ENCODE assay signal across 13 cellular contexts in genomic region chr17:42181851-42182207, GRCh38. TPM values are rescaled to one million over a fixed set of nuclear protein-coding genes. Genes with fewer than 3 reads are reported as not detected.
DNase-seq lines count a peak whose midpoint lies in the region; ATAC-seq, FAIRE-seq and TF ChIP-seq lines count a peak whose summit lies in the region.
"Had no signal": no experiment of that assay in that cellular context is flagged by ENCODE, and none has a peak within 500 bp of the region (broad histone marks: within the 10 kb centered on the region; RNA-seq: fewer than 3 reads in every experiment).

No MANE protein-coding gene starts in this region.

- no peaks in the 10 kb centered on the region for H3K9me3 ChIP-seq in CD4-positive, CD25-positive, alpha-beta regulatory T cell (ENCODE audit: control insufficient read depth in 2 of 2, low read length in 2 of 2)
- H3K9me3 ChIP-seq in K562 (replicated peaks; ENCODE audit: control insufficient read depth, insufficient read depth, low read depth, low read length) = no peaks in the 10 kb centered on the region
- H3K9me3 ChIP-seq in effector memory CD4-positive, alpha-beta T cell (ENCODE audit: control insufficient read depth, low read length) = no peaks in the 10 kb centered on the region
- H3K9me3 ChIP-seq: breast epithelium had no signal

- peak overlapping the region; percentile 57 for H3K4me3 ChIP-seq in CD4-positive, CD25-positive, alpha-beta regulatory T cell (ENCODE audit: low read depth, low read length)
- H3K4me3 ChIP-seq in KMS-11 (IDR thresholded peaks at IDR 0.05; ENCODE audit: insufficient read depth, low read depth, low read length) = no peak overlapping the region
- H3K4me3 ChIP-seq in K562 = no peak overlapping the region
- no peak overlapping the region for H3K4me3 ChIP-seq in effector memory CD4-positive, alpha-beta T cell (ENCODE audit: insufficient read depth, low read depth, low read length, poor library complexity, severe bottlenecking)

- ATAC-seq in CD4-positive, CD25-positive, alpha-beta regulatory T cell (ENCODE audit: low read depth in 2 of 2) = no peak
- no peak for ATAC-seq in K562

- DNase-seq in CD4-positive, CD25-positive, alpha-beta regulatory T cell = no peak
- no peak for DNase-seq in K562 (ENCODE audit: extremely low read depth in 1 of 4, low spot score in 3 of 4)
- DNase-seq in iPS-NIHi11 (ENCODE audit: low spot score) = no peak
- no peak for DNase-seq in NCI-H1105 treated with DMSO at 0.1 percent for 48 hours (lab: John Stamatoyannopoulos, UW)
- no peak for DNase-seq in effector memory CD4-positive, alpha-beta T cell

- BruUV-seq in K562 (replicated peaks; lab: Mats Ljungman, UMichigan) = no TSS peak

- FAIRE-seq in K562 (lab: Jason Lieb, UNC) = no peak

- no peak for TF ChIP-seq EP300 in K562 (IDR thresholded peaks at IDR 0.05; ENCODE audit: low read length)

- H3K9me1 ChIP-seq in K562 (ENCODE audit: control insufficient read depth, insufficient read depth, low read length) = peaks cover 7% of the 10 kb centered on the region

- no peaks in the 10 kb centered on the region for H4K20me1 ChIP-seq in KMS-11 (ENCODE audit: insufficient read depth)
- H4K20me1 ChIP-seq in K562 (replicated peaks; ENCODE audit: control insufficient read depth, insufficient read depth, low read length) = 0 out of 2 replicates have a peak, but pooled peaks cover 4% of the 10 kb centered on the region

- TF ChIP-seq CTCF in KMS-11 (conservative IDR thresholded peaks at IDR 0.05; ENCODE audit: low read depth, low read length) (no peak), K562 (IDR thresholded peaks at IDR 0.05 in 2 of 3, conservative IDR thresholded peaks at IDR 0.05 in 1 of 3; ENCODE audit: insufficient read depth in 2 of 3, low read depth in 1 of 3, low read length in 3 of 3) (no peak)

- peak overlapping the region; percentile 86 for H3K4me2 ChIP-seq in KMS-11
- H3K4me2 ChIP-seq in K562 (ENCODE audit: insufficient read depth, low read length) = peak overlapping the region; percentile 78

- H3K27ac ChIP-seq in CD4-positive, CD25-positive, alpha-beta regulatory T cell (ENCODE audit: insufficient read depth, low read length, poor library complexity, severe bottlenecking) = no peak overlapping the region
- H3K27ac ChIP-seq in KMS-11 (no peak overlapping the region), K562 (ENCODE audit: extremely low read depth, low read depth, low read length) (peak overlapping the region; percentile 9; the same call in 1 of the 3 replicates)
- H3K27ac ChIP-seq in effector memory CD4-positive, alpha-beta T cell (ENCODE audit: insufficient read depth, low read length, poor library complexity, severe bottlenecking) = no peak overlapping the region
- H3K27ac ChIP-seq: breast epithelium had no signal

- no peaks in the 10 kb centered on the region for H3K36me3 ChIP-seq in CD4-positive, CD25-positive, alpha-beta regulatory T cell (ENCODE audit: control insufficient read depth, insufficient read depth, low read length)
- H3K36me3 ChIP-seq in KMS-11 (ENCODE audit: insufficient read depth) (no peaks in the 10 kb centered on the region), K562 (ENCODE audit: control insufficient read depth, insufficient read depth, low read length) (no peaks in the 10 kb centered on the region)
- no peaks in the 10 kb centered on the region for H3K36me3 ChIP-seq in effector memory CD4-positive, alpha-beta T cell (ENCODE audit: control insufficient read depth, insufficient read depth, low read length)
- H3K36me3 ChIP-seq: breast epithelium had no signal

- H3K4me1 ChIP-seq in CD4-positive, CD25-positive, alpha-beta regulatory T cell (ENCODE audit: control insufficient read depth, insufficient read depth, low read length, poor library complexity, severe bottlenecking) = peaks cover 54% of the 10 kb centered on the region
- H3K4me1 ChIP-seq in KMS-11 (ENCODE audit: low read depth, poor library complexity, severe bottlenecking) = peaks cover 70% of the 10 kb centered on the region
- H3K4me1 ChIP-seq in K562 (replicated peaks in 1 of 2; ENCODE audit: control insufficient read depth in 2 of 2, insufficient read depth in 2 of 2, low read length in 2 of 2) = peaks cover 31 to 50% of the 10 kb centered on the region in 2 experiments
- H3K4me1 ChIP-seq in effector memory CD4-positive, alpha-beta T cell (ENCODE audit: control insufficient read depth, insufficient read depth, low read length, poor library complexity, severe bottlenecking) = peaks cover 41% of the 10 kb centered on the region

- intact Hi-C loops in K562 (cut with micrococcal nuclease) = loop anchor here (1.0 to 10.0 kb wide), 4 partner anchors 63 to 223 kb away; no protein-coding TSS in a partner anchor

- no peaks in the 10 kb centered on the region for H3K36me3 Mint-ChIP-seq in CD4-positive, CD25-positive, alpha-beta regulatory T cell

- peaks cover 0 to 2% (median 0%) of the 10 kb centered on the region in 7 donors for H3K9me3 Mint-ChIP-seq in CD4-positive, CD25-positive, alpha-beta regulatory T cell
- H3K9me3 Mint-ChIP-seq: endodermal cell had no signal

- H2AFZ ChIP-seq in KMS-11 (ENCODE audit: low read depth) (peak overlapping the region; percentile 45; the same call in 1 of the 2 replicates), K562 (ENCODE audit: low read depth, low read length) (peak overlapping the region; percentile 90)

- no peak for TF ChIP-seq POLR2A in K562 (conservative IDR thresholded peaks at IDR 0.05)

- H3K27me3 Mint-ChIP-seq in CD4-positive, CD25-positive, alpha-beta regulatory T cell = peaks cover 12% of the 10 kb centered on the region

- H3K79me2 ChIP-seq in KMS-11 (ENCODE audit: insufficient read depth, low read depth) (no peaks in the 10 kb centered on the region), K562 (ENCODE audit: control insufficient read depth, insufficient read depth, low read length) (peaks cover 11% of the 10 kb centered on the region; the same call in 2 of the 3 replicates)

- peaks cover 15 to 69% (median 31%) of the 10 kb centered on the region in 4 donors for H3K4me1 Mint-ChIP-seq in CD4-positive, CD25-positive, alpha-beta regulatory T cell

- no peaks in the 10 kb centered on the region for H3K27me3 ChIP-seq in CD4-positive, CD25-positive, alpha-beta regulatory T cell (ENCODE audit: control insufficient read depth, insufficient read depth, low read length)
- peaks cover 7% of the 10 kb centered on the region for H3K27me3 ChIP-seq in KMS-11 (ENCODE audit: insufficient read depth, low read depth)
- no peaks in the 10 kb centered on the region for H3K27me3 ChIP-seq in K562 (ENCODE audit: control insufficient read depth in 2 of 2, insufficient read depth in 2 of 2, low read length in 2 of 2)
- H3K27me3 ChIP-seq in effector memory CD4-positive, alpha-beta T cell (replicated peaks; ENCODE audit: control insufficient read depth, insufficient read depth, low read length, poor library complexity, severe bottlenecking) = no peaks in the 10 kb centered on the region

- in situ Hi-C loops in K562 (cut with MboI) = no loop called here

- WGBS in K562 (ENCODE audit: insufficient coverage, low coverage, missing lambda C conversion rate) = 42% methylated on average over 2 of the region's 2 CpGs

- H3K4me3 Mint-ChIP-seq in CD4-positive, CD25-positive, alpha-beta regulatory T cell = peak overlapping the region; percentile 62 to 86 (median 76)

- TF ChIP-seq RAD21 in K562 (CRISPR knock-in tag; conservative IDR thresholded peaks at IDR 0.05 in 1 of 2, IDR thresholded peaks at IDR 0.05 in 1 of 2) = no peak

- H3K9ac ChIP-seq in KMS-11 (no peak overlapping the region), K562 (ENCODE audit: insufficient read depth in 1 of 2, low read depth in 2 of 2, low read length in 2 of 2) (peak overlapping the region in 1 of 2 experiments; percentile 41; a peak in 1 of 4 replicates)

- CTCF ChIA-PET in K562 (lab: Yijun Ruan, JAX; ENCODE audit: low intra/inter-chr PET ratio) = interaction anchor here (0.7 to 1.4 kb wide), 3 partner anchors 63 to 157 kb away, joined by 3 to 12 read pairs (median 3); no protein-coding TSS in a partner anchor

- POLR2A ChIA-PET in K562 (lab: Yijun Ruan, JAX) = interaction anchor here (0.6 to 1.5 kb wide), 11 partner anchors 9 to 495 kb away, joined by 3 to 4 read pairs (median 3); no protein-coding TSS in a partner anchor

- H3K27ac Mint-ChIP-seq in CD4-positive, CD25-positive, alpha-beta regulatory T cell = no peak overlapping the region
- H3K27ac Mint-ChIP-seq: endodermal cell had no signal

RNA-seq across cellular contexts. Expression of gene KCNH4, which starts 0.9 kb away (rescaled TPM):
- 0.47 TPM for total RNA-seq in CD4-positive, CD25-positive, alpha-beta regulatory T cell
- polyA plus RNA-seq in CD4-positive, CD25-positive, alpha-beta regulatory T cell = not detected
- 1.0 and 3.5 TPM in 2 replicates for total RNA-seq in K562 (2011; cell fraction: chromatin; rRNA removed; ENCODE audit: low replicate concordance)
- 2.5 TPM in 2 replicates for total RNA-seq in K562 (2011; cell fraction: nucleolus; rRNA removed)
- 2.0 and 2.2 TPM in 2 replicates for total RNA-seq in K562 (2011; cell fraction: nucleoplasm; rRNA removed)
- 0.50 and 0.98 TPM in 2 replicates for total RNA-seq in K562 (2014; rRNA removed)
- 0.22 and 0.29 TPM in 2 replicates for total RNA-seq in K562 (2014; rRNA removed; fragmentation: Illumina TruSeq; extraction: Trizol)
- total RNA-seq in K562 (2015; rRNA removed; fragmentation: Illumina TruSeq; extraction: Trizol) = 0.36 and 0.49 TPM in 2 replicates
- 1.8 and 2.0 TPM in 2 replicates for total RNA-seq in K562 (2021)
- polyA plus RNA-seq in K562 (2011; rRNA removed) = 0.72 and 0.79 TPM in 2 replicates
- 0.68 and 2.6 TPM in 2 replicates for polyA plus RNA-seq in K562 (2011; cell fraction: cytosol; rRNA removed)
- 1.2 and 4.0 TPM in 2 replicates for polyA plus RNA-seq in K562 (2011; cell fraction: nucleus; rRNA removed)
- polyA plus RNA-seq in K562 (2012) = 0.24 and 1.0 TPM in 2 replicates
- 1.2 and 1.3 TPM in 2 replicates for polyA plus RNA-seq in K562 (2014; fragmentation: Illumina TruSeq; extraction: Trizol)
- under 1 TPM; 0.10 to 0.14 TPM for polyA plus RNA-seq in K562 (2014; fragmentation: Nextera tagmentation; extraction: Ambion mirVana)
- polyA plus RNA-seq in K562 (2014; rRNA removed) = 1.3 and 1.7 TPM in 2 replicates
- 0.45 and 1.1 TPM in 2 replicates for polyA minus RNA-seq in K562 (2011; rRNA and poly(A)+ RNA removed)
- 0.82 and 0.95 TPM in 2 replicates for polyA minus RNA-seq in K562 (2011; cell fraction: cytosol; rRNA and poly(A)+ RNA removed)
- 0.44 and 0.94 TPM in 2 replicates for polyA minus RNA-seq in K562 (2011; cell fraction: nucleus; rRNA and poly(A)+ RNA removed)
- total RNA-seq: endodermal cell, osteocyte, skeletal muscle tissue had no signal

RNA-seq across cellular contexts. Expression of gene HCRT, which starts 3.4 kb away (rescaled TPM):
- not detected for total RNA-seq in CD4-positive, CD25-positive, alpha-beta regulatory T cell
- not detected for polyA plus RNA-seq in CD4-positive, CD25-positive, alpha-beta regulatory T cell
- total RNA-seq in K562 (2011; cell fraction: chromatin; rRNA removed; ENCODE audit: low replicate concordance) = not detected in 2 replicates
- total RNA-seq in K562 (2011; cell fraction: nucleolus; rRNA removed) = not detected in 2 replicates
- not detected in 2 replicates for total RNA-seq in K562 (2011; cell fraction: nucleoplasm; rRNA removed)
- total RNA-seq in K562 (2014; rRNA removed) = not detected in 2 replicates
- not detected in 2 replicates for total RNA-seq in K562 (2014; rRNA removed; fragmentation: Illumina TruSeq; extraction: Trizol)
- not detected in 2 replicates for total RNA-seq in K562 (2015; rRNA removed; fragmentation: Illumina TruSeq; extraction: Trizol)
- not detected in 2 replicates for total RNA-seq in K562 (2021)
- not detected in 2 replicates for polyA plus RNA-seq in K562 (2011; rRNA removed)
- not detected in 2 replicates for polyA plus RNA-seq in K562 (2011; cell fraction: cytosol; rRNA removed)
- polyA plus RNA-seq in K562 (2011; cell fraction: nucleus; rRNA removed) = not detected in 2 replicates
- polyA plus RNA-seq in K562 (2012) = not detected in 2 replicates
- not detected in 2 replicates for polyA plus RNA-seq in K562 (2014; fragmentation: Illumina TruSeq; extraction: Trizol)
- not detected for polyA plus RNA-seq in K562 (2014; fragmentation: Nextera tagmentation; extraction: Ambion mirVana)
- polyA plus RNA-seq in K562 (2014; rRNA removed) = not detected in 2 replicates
- not detected in 2 replicates for polyA minus RNA-seq in K562 (2011; rRNA and poly(A)+ RNA removed)
- not detected in 2 replicates for polyA minus RNA-seq in K562 (2011; cell fraction: cytosol; rRNA and poly(A)+ RNA removed)
- not detected in 2 replicates for polyA minus RNA-seq in K562 (2011; cell fraction: nucleus; rRNA and poly(A)+ RNA removed)
- total RNA-seq: breast epithelium, endodermal cell, mesenteric fat pad, osteocyte, SK-MEL-5, skeletal muscle tissue had no signal
- polyA plus RNA-seq: BJ had no signal

RNA-seq across cellular contexts. Expression of gene GHDC, which starts 12.5 kb away (rescaled TPM):
- total RNA-seq in CD4-positive, CD25-positive, alpha-beta regulatory T cell = 13.6 TPM
- 10 to 100 TPM; 11.1 to 17.8 (median 13.2) TPM for polyA plus RNA-seq in CD4-positive, CD25-positive, alpha-beta regulatory T cell
- 26.6 and 66.9 TPM in 2 replicates for total RNA-seq in K562 (2011; cell fraction: chromatin; rRNA removed; ENCODE audit: low replicate concordance)
- total RNA-seq in K562 (2011; cell fraction: nucleolus; rRNA removed) = 67.5 and 75.5 TPM in 2 replicates
- 39.0 and 46.6 TPM in 2 replicates for total RNA-seq in K562 (2011; cell fraction: nucleoplasm; rRNA removed)
- total RNA-seq in K562 (2014; rRNA removed) (20.3 and 20.8 TPM in 2 replicates), K562 (2014; rRNA removed; fragmentation: Illumina TruSeq; extraction: Trizol) (5.0 and 5.6 TPM in 2 replicates), K562 (2015; rRNA removed; fragmentation: Illumina TruSeq; extraction: Trizol) (10.4 and 11.2 TPM in 2 replicates), K562 (2021) (21.1 and 23.2 TPM in 2 replicates)
- polyA plus RNA-seq in K562 (2011; rRNA removed) (12.0 and 12.9 TPM in 2 replicates), K562 (2014; fragmentation: Illumina TruSeq; extraction: Trizol) (7.8 and 12.4 TPM in 2 replicates), K562 (2014; fragmentation: Nextera tagmentation; extraction: Ambion mirVana) (under 1 TPM; 0.65 to 0.87 TPM), K562 (2014; rRNA removed) (20.8 and 20.9 TPM in 2 replicates)
- 9.1 and 31.3 TPM in 2 replicates for polyA plus RNA-seq in K562 (2011; cell fraction: cytosol; rRNA removed)
- 57.1 and 77.6 TPM in 2 replicates for polyA plus RNA-seq in K562 (2011; cell fraction: nucleus; rRNA removed)
- 14.5 and 28.1 TPM in 2 replicates for polyA plus RNA-seq in K562 (2012)
- polyA minus RNA-seq in K562 (2011; rRNA and poly(A)+ RNA removed) = 3.5 and 7.4 TPM in 2 replicates
- 9.6 and 12.1 TPM in 2 replicates for polyA minus RNA-seq in K562 (2011; cell fraction: cytosol; rRNA and poly(A)+ RNA removed)
- polyA minus RNA-seq in K562 (2011; cell fraction: nucleus; rRNA and poly(A)+ RNA removed) = 16.6 and 17.0 TPM in 2 replicates

RNA-seq across cellular contexts. Expression of gene RAB5C, which starts 27.0 kb away (rescaled TPM):
- total RNA-seq in CD4-positive, CD25-positive, alpha-beta regulatory T cell = 93.7 TPM
- 10 to 100 TPM; 56.0 to 98.5 (median 69.9) TPM for polyA plus RNA-seq in CD4-positive, CD25-positive, alpha-beta regulatory T cell
- 21.1 and 47.2 TPM in 2 replicates for total RNA-seq in K562 (2011; cell fraction: chromatin; rRNA removed; ENCODE audit: low replicate concordance)
- 33.4 and 35.0 TPM in 2 replicates for total RNA-seq in K562 (2011; cell fraction: nucleolus; rRNA removed)
- total RNA-seq in K562 (2011; cell fraction: nucleoplasm; rRNA removed) = 29.4 and 31.1 TPM in 2 replicates
- total RNA-seq in K562 (2014; rRNA removed) = 79.2 and 125 TPM in 2 replicates
- 46.5 and 55.8 TPM in 2 replicates for total RNA-seq in K562 (2014; rRNA removed; fragmentation: Illumina TruSeq; extraction: Trizol)
- 106 and 107 TPM in 2 replicates for total RNA-seq in K562 (2015; rRNA removed; fragmentation: Illumina TruSeq; extraction: Trizol)
- 108 and 117 TPM in 2 replicates for total RNA-seq in K562 (2021)
- polyA plus RNA-seq in K562 (2011; rRNA removed) = 55.9 and 77.4 TPM in 2 replicates
- polyA plus RNA-seq in K562 (2011; cell fraction: cytosol; rRNA removed) = 85.9 and 208 TPM in 2 replicates
- polyA plus RNA-seq in K562 (2011; cell fraction: nucleus; rRNA removed) = 34.9 and 64.9 TPM in 2 replicates
- 110 and 123 TPM in 2 replicates for polyA plus RNA-seq in K562 (2012)
- polyA plus RNA-seq in K562 (2014; fragmentation: Illumina TruSeq; extraction: Trizol) = 165 and 166 TPM in 2 replicates
- 1 to 10 TPM; 1.7 to 2.2 TPM for polyA plus RNA-seq in K562 (2014; fragmentation: Nextera tagmentation; extraction: Ambion mirVana)
- 118 and 122 TPM in 2 replicates for polyA plus RNA-seq in K562 (2014; rRNA removed)
- polyA minus RNA-seq in K562 (2011; rRNA and poly(A)+ RNA removed) = 20.1 and 45.6 TPM in 2 replicates
- 30.4 and 33.9 TPM in 2 replicates for polyA minus RNA-seq in K562 (2011; cell fraction: cytosol; rRNA and poly(A)+ RNA removed)
- 7.9 and 8.3 TPM in 2 replicates for polyA minus RNA-seq in K562 (2011; cell fraction: nucleus; rRNA and poly(A)+ RNA removed)

RNA-seq across cellular contexts. Expression of gene HSPB9, which starts 59.2 kb away (rescaled TPM):
- total RNA-seq in CD4-positive, CD25-positive, alpha-beta regulatory T cell = not detected
- polyA plus RNA-seq in CD4-positive, CD25-positive, alpha-beta regulatory T cell = under 1 TPM in 2 of 4 donors, not detected in 2; 0.08 to 0.28 TPM
- total RNA-seq in K562 (2011; cell fraction: chromatin; rRNA removed; ENCODE audit: low replicate concordance) = 0.62 and 0.92 TPM in 2 replicates
- 0.26 and 0.67 TPM in 2 replicates for total RNA-seq in K562 (2011; cell fraction: nucleolus; rRNA removed)
- 0.22 and 0.31 TPM in 2 replicates for total RNA-seq in K562 (2011; cell fraction: nucleoplasm; rRNA removed)
- total RNA-seq in K562 (2014; rRNA removed) = 0.08 TPM in 1 of 2 replicates, not detected in the other
- total RNA-seq in K562 (2014; rRNA removed; fragmentation: Illumina TruSeq; extraction: Trizol) = not detected in 2 replicates
- 0.07 TPM in 1 of 2 replicates, not detected in the other for total RNA-seq in K562 (2015; rRNA removed; fragmentation: Illumina TruSeq; extraction: Trizol)
- total RNA-seq in K562 (2021) = 0.11 and 0.16 TPM in 2 replicates
- polyA plus RNA-seq in K562 (2011; rRNA removed) = 0.04 and 0.08 TPM in 2 replicates
- 0.06 TPM in 1 of 2 replicates, not detected in the other for polyA plus RNA-seq in K562 (2011; cell fraction: cytosol; rRNA removed)
- polyA plus RNA-seq in K562 (2011; cell fraction: nucleus; rRNA removed) = 0.41 and 0.74 TPM in 2 replicates
- polyA plus RNA-seq in K562 (2012) = 0.27 and 0.36 TPM in 2 replicates
- not detected in 2 replicates for polyA plus RNA-seq in K562 (2014; fragmentation: Illumina TruSeq; extraction: Trizol)
- under 1 TPM; 0.04 to 0.06 TPM for polyA plus RNA-seq in K562 (2014; fragmentation: Nextera tagmentation; extraction: Ambion mirVana)
- polyA plus RNA-seq in K562 (2014; rRNA removed) = 0.05 and 0.13 TPM in 2 replicates
- polyA minus RNA-seq in K562 (2011; rRNA and poly(A)+ RNA removed) = 0.18 TPM in 1 of 2 replicates, not detected in the other
- polyA minus RNA-seq in K562 (2011; cell fraction: cytosol; rRNA and poly(A)+ RNA removed) = not detected in 2 replicates
- polyA minus RNA-seq in K562 (2011; cell fraction: nucleus; rRNA and poly(A)+ RNA removed) = 0.13 and 0.22 TPM in 2 replicates
- total RNA-seq: mesenteric fat pad, osteocyte, SK-MEL-5, skeletal muscle tissue had no signal
- polyA plus RNA-seq: BJ had no signal
